ENCODE assay signal across 8 cellular contexts in genomic region chr22:38398181-38398608, GRCh38. TPM values are rescaled to one million over a fixed set of nuclear protein-coding genes. Genes with fewer than 3 reads are reported as not detected.
A peak's percentile ranks its signal among the peaks of the same experiment; 100 is the strongest.
DNase-seq lines count a peak whose midpoint lies in the region; ATAC-seq and TF ChIP-seq lines count a peak whose summit lies in the region.
"Not testable (repeated sequence)": the region's sequence is repeated elsewhere in the genome, so short reads cannot be mapped to it uniquely, and the experiment has no call there.

No MANE protein-coding gene starts in this region.

- POLR2A ChIA-PET in activated CD4-positive, alpha-beta memory T cell treated with anti-CD3 and anti-CD28 coated beads for 36 hours (lab: Charles Lee) = interaction anchor here (0.7 to 1.1 kb wide), 2 partner anchors 85 to 159 kb away, joined by 3 read pairs; no protein-coding TSS in a partner anchor

- H3K4me3 ChIP-seq in ACC112 (ENCODE audit: low read depth, low read length) (peak overlapping the region; percentile 81), dorsolateral prefrontal cortex (peak overlapping the region; percentile 59 to 95 (median 84))

- H3K36me3 ChIP-seq in ACC112 (ENCODE audit: insufficient read depth, low read length) = not testable (repeated sequence)

- H3K4me1 Mint-ChIP-seq in activated CD4-positive, alpha-beta memory T cell treated with anti-CD3 and anti-CD28 coated beads for 36 hours (ENCODE audit: low read depth) = peaks cover 33% of the 10 kb centered on the region

- H3K27me3 ChIP-seq in ACC112 (ENCODE audit: insufficient read depth, low read length); dorsolateral prefrontal cortex: not testable (repeated sequence)

- intact Hi-C loops in activated CD4-positive, alpha-beta memory T cell treated with anti-CD3 and anti-CD28 coated beads for 36 hours (cut with micrococcal nuclease) = loop anchor here (1.0 to 5.0 kb wide), 2 partner anchors 108 to 174 kb away; partner anchors contain the start of genes DDX17 and DMC1
- intact Hi-C loops in dorsolateral prefrontal cortex (cut with DNase I); sciatic nerve (cut with DNase I): not testable (repeated sequence)

- peak overlapping the region; percentile 56 for H3K27ac Mint-ChIP-seq in activated CD4-positive, alpha-beta memory T cell treated with anti-CD3 and anti-CD28 coated beads for 36 hours

- ATAC-seq in GM18873 (IDR thresholded peaks at IDR 0.05; ENCODE audit: low FRiP score, unreplicated experiment) = peak; percentile 3
- peak; percentile 21 for ATAC-seq in HG03103 (IDR thresholded peaks at IDR 0.05; ENCODE audit: low read depth, unreplicated experiment)
- ATAC-seq in sciatic nerve = peak; percentile 74

- DNase-seq in NCI-H748 (lab: John Stamatoyannopoulos, UW; ENCODE audit: unreplicated experiment) (peak; percentile 56), dorsolateral prefrontal cortex (peak in 6 of 10 donors; percentile 42 to 71 (median 64)), iris pigment epithelial cell (ENCODE audit: low read depth) (peak; percentile 29), sciatic nerve (ENCODE audit: low spot score) (peak; percentile 84)
- peak; percentile 68 for DNase-seq in activated CD4-positive, alpha-beta memory T cell treated with anti-CD3 and anti-CD28 coated beads for 36 hours

- not testable (repeated sequence) for H2AFZ ChIP-seq in ACC112 (ENCODE audit: low read length, unreplicated experiment)

- not testable (repeated sequence) for H3K27me3 Mint-ChIP-seq in activated CD4-positive, alpha-beta memory T cell treated with anti-CD3 and anti-CD28 coated beads for 36 hours

- not testable (repeated sequence) for H3K4me1 ChIP-seq in ACC112 (ENCODE audit: control insufficient read depth, insufficient read depth, low read length, unreplicated experiment)

- peak overlapping the region; percentile 73 for H3K4me3 Mint-ChIP-seq in activated CD4-positive, alpha-beta memory T cell treated with anti-CD3 and anti-CD28 coated beads for 36 hours

- not testable (repeated sequence) for H3K9me3 Mint-ChIP-seq in activated CD4-positive, alpha-beta memory T cell treated with anti-CD3 and anti-CD28 coated beads for 36 hours

- TF ChIP-seq CTCF in dorsolateral prefrontal cortex (IDR thresholded peaks at IDR 0.05 in 54 of 56, conservative IDR thresholded peaks at IDR 0.05 in 2 of 56; ENCODE audit: low read depth in 1 of 56, partially characterized antibody in 56 of 56) = not testable (repeated sequence)

- not testable (repeated sequence) for H3K36me3 Mint-ChIP-seq in activated CD4-positive, alpha-beta memory T cell treated with anti-CD3 and anti-CD28 coated beads for 36 hours

- peaks cover 16% of the 10 kb centered on the region for H3K79me2 ChIP-seq in ACC112 (ENCODE audit: control insufficient read depth, insufficient read depth, low read length, unreplicated experiment)

- CTCF ChIA-PET in activated CD4-positive, alpha-beta memory T cell treated with anti-CD3 and anti-CD28 coated beads for 36 hours (lab: Charles Lee) = interaction anchor here (1.0 to 1.5 kb wide), 2 partner anchors 15 to 71 kb away, joined by 3 to 4 read pairs; no protein-coding TSS in a partner anchor

- not testable (repeated sequence) for H3K27ac ChIP-seq in ACC112 (ENCODE audit: low read depth, low read length)
- peak overlapping the region in 54 of 59 donors; percentile 71 to 96 (median 88) for H3K27ac ChIP-seq in dorsolateral prefrontal cortex

RNA-seq across cellular contexts. Expression of gene KCNJ4, which starts 56.8 kb away (rescaled TPM):
- total RNA-seq in activated CD4-positive, alpha-beta memory T cell treated with anti-CD3 and anti-CD28 coated beads for 36 hours = not detected
- total RNA-seq in dorsolateral prefrontal cortex (100 to 1,000 TPM in 35 of 120 experiments, 10 to 100 TPM in 85; 21.0 to 129 (median 87.1) TPM), sciatic nerve (0.71 TPM)

Comparison
In these comparisons a context has a peak if more than half of its experiments do, and no peak if none do; other contexts are left out.
1. ATAC-seq: peak in every context shown above with its lines; median percentile 74 in sciatic nerve; 21 in HG03103; 3 in GM18873.
2. DNase-seq: peak in every context shown above with its lines; median percentile 84 in sciatic nerve; 68 in activated CD4-positive, alpha-beta memory T cell treated with anti-CD3 and anti-CD28 coated beads for 36 hours; 64 in dorsolateral prefrontal cortex; 56 in NCI-H748; 29 in iris pigment epithelial cell.
3. RNA of gene KCNJ4, which starts 56.8 kb away (total RNA-seq): 21.0 to 129 TPM in dorsolateral prefrontal cortex; 0.71 TPM in sciatic nerve (single experiment) and not detected in activated CD4-positive, alpha-beta memory T cell treated with anti-CD3 and anti-CD28 coated beads for 36 hours; every median in the first group is over 10 times any median in the second.